ENCODE assay signal across 9 cellular contexts in the genomic region with DNA sequence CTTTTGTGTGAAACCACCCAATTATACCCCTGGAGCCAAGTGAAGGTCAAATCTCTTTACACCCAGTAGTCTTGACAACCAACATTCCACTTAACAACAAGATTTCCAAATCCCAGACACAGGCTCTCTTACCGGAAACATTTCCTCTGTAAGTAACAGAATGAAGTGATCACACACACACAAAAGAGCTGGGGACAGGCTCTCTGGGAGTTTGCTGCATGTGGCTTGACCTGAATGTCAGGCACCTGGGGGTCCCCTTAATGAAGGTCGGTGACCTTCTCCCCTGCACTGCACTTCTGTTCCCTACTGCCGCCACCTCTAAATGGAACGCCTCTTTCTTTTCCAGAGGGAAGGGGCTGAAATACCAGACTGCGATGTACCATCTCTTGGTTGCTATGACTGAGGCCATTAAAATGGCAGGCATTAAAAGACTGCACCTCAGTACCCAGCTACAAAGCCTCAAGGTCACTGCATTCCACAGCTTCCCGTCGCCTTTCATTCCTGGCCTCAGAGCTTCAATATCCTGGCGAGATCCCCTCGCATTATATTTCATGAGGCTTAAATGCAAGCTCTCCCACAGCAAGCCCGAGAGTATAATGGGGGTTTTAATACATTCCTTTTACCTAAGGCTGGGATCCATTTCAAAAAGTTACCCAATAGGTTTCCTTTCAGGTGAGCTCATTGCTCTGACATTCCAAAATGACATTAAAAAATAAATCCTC.
DNase-seq lines count a peak whose midpoint lies in the region; ATAC-seq and TF ChIP-seq lines count a peak whose summit lies in the region.
"Had no signal": no experiment of that assay in that cellular context is flagged by ENCODE, and none has a peak within 500 bp of the region (broad histone marks: within the 10 kb centered on the region; RNA-seq: fewer than 3 reads in every experiment).

No MANE protein-coding gene starts in this region.

- DNase-seq in SJSA1 (ENCODE audit: low read depth in 1 of 2, low spot score in 2 of 2) (peak in 1 of 2 experiments; percentile 33), fibroblast of peridontal ligament (ENCODE audit: extremely low read depth) (peak; percentile 74), transverse colon (no peak), foreskin keratinocyte (no peak)
- DNase-seq in effector memory CD4-positive, alpha-beta T cell: no peak
- DNase-seq: DMS79 treated with DMSO at 0.1 percent for 48 hours, NCI-H69 had no signal

- H3K4me1 ChIP-seq in SJSA1 (replicated peaks): peaks cover 39% of the 10 kb centered on the region
- H3K4me1 ChIP-seq in muscle layer of duodenum (ENCODE audit: control insufficient read depth in 1 of 2, insufficient read depth in 2 of 2, low read length in 2 of 2): peaks cover 18 to 19% of the 10 kb centered on the region in 2 donors
- peaks cover 5 to 46% (median 19%) of the 10 kb centered on the region in 4 donors for H3K4me1 ChIP-seq in transverse colon
- H3K4me1 ChIP-seq in foreskin keratinocyte: no peaks in the 10 kb centered on the region
- H3K4me1 ChIP-seq in effector memory CD4-positive, alpha-beta T cell (ENCODE audit: control insufficient read depth, insufficient read depth, low read length, poor library complexity, severe bottlenecking): no peaks in the 10 kb centered on the region

- no peaks in the 10 kb centered on the region for H3K9me3 ChIP-seq in SJSA1 (replicated peaks)
- H3K9me3 ChIP-seq in muscle layer of duodenum (ENCODE audit: control insufficient read depth in 1 of 2, low read length in 2 of 2): no peaks in the 10 kb centered on the region
- H3K9me3 ChIP-seq in transverse colon: no peaks in the 10 kb centered on the region
- H3K9me3 ChIP-seq in effector memory CD4-positive, alpha-beta T cell (ENCODE audit: control insufficient read depth, low read length): no peaks in the 10 kb centered on the region

- WGBS in transverse colon (ENCODE audit: low coverage in 1 of 2), 2 donors: 75 to 89% methylated on average over 6 to 10 of the region's 10 CpGs

- in situ Hi-C loops in transverse colon (cut with MboI; ENCODE audit: low pct_ligation_motif_present in 1 of 4, low pct_unique_long_range_greater_than_20kb in 1 of 4, low sequenced_read_pairs in 3 of 4): no loop called here

- no peak for TF ChIP-seq POLR2A in transverse colon (IDR thresholded peaks at IDR 0.05)

- H3K27me3 ChIP-seq in SJSA1 (replicated peaks): no peaks in the 10 kb centered on the region
- H3K27me3 ChIP-seq in muscle layer of duodenum (ENCODE audit: low read depth, low read length): no peaks in the 10 kb centered on the region
- no peaks in the 10 kb centered on the region for H3K27me3 ChIP-seq in transverse colon
- H3K27me3 ChIP-seq in foreskin keratinocyte: no peaks in the 10 kb centered on the region
- no peaks in the 10 kb centered on the region for H3K27me3 ChIP-seq in effector memory CD4-positive, alpha-beta T cell (replicated peaks; ENCODE audit: control insufficient read depth, insufficient read depth, low read length, poor library complexity, severe bottlenecking)

- H3K4me3 ChIP-seq in SJSA1: no peak overlapping the region
- H3K4me3 ChIP-seq in muscle layer of duodenum (ENCODE audit: low read depth in 1 of 2, low read length in 2 of 2): no peak overlapping the region
- no peak overlapping the region for H3K4me3 ChIP-seq in transverse colon
- no peak overlapping the region for H3K4me3 ChIP-seq in effector memory CD4-positive, alpha-beta T cell (ENCODE audit: insufficient read depth, low read depth, low read length, poor library complexity, severe bottlenecking)

- no peak for TF ChIP-seq CTCF in transverse colon (IDR thresholded peaks at IDR 0.05)
- no peak for TF ChIP-seq CTCF in foreskin keratinocyte (conservative IDR thresholded peaks at IDR 0.05)

- ATAC-seq in foreskin keratinocyte (no peak), HG03432 (IDR thresholded peaks at IDR 0.05; ENCODE audit: unreplicated experiment) (no peak)

- H3K36me3 ChIP-seq in SJSA1: peaks cover 22% of the 10 kb centered on the region; the same call in 1 of the 2 replicates
- peaks cover 14 to 27% of the 10 kb centered on the region in 2 donors for H3K36me3 ChIP-seq in muscle layer of duodenum (ENCODE audit: control insufficient read depth in 1 of 2, insufficient read depth in 2 of 2, low read length in 2 of 2)
- peaks cover 0 to 9% (median 2%) of the 10 kb centered on the region in 4 donors for H3K36me3 ChIP-seq in transverse colon
- no peaks in the 10 kb centered on the region for H3K36me3 ChIP-seq in effector memory CD4-positive, alpha-beta T cell (ENCODE audit: control insufficient read depth, insufficient read depth, low read length)

- TF ChIP-seq EP300 in transverse colon (IDR thresholded peaks at IDR 0.05; ENCODE audit: low read depth): no peak

- H3K27ac ChIP-seq in SJSA1: peak overlapping the region; percentile 54
- H3K27ac ChIP-seq in muscle layer of duodenum (ENCODE audit: low read length): peak overlapping the region; percentile 67
- H3K27ac ChIP-seq in transverse colon: peak overlapping the region; percentile 45 to 71 (median 65)
- H3K27ac ChIP-seq in foreskin keratinocyte: no peak overlapping the region
- H3K27ac ChIP-seq in effector memory CD4-positive, alpha-beta T cell (ENCODE audit: insufficient read depth, low read length, poor library complexity, severe bottlenecking): no peak overlapping the region

- intact Hi-C loops in transverse colon (cut with DNase I; ENCODE audit: low total_unique reads): no loop called here

Comparison
In these comparisons a context has a peak if more than half of its experiments do, and no peak if none do; other contexts are left out.
1. H3K27ac ChIP-seq: peak in SJSA1 (single experiment), muscle layer of duodenum (single experiment) and transverse colon (4 of 4); none in foreskin keratinocyte (single experiment) and effector memory CD4-positive, alpha-beta T cell (single experiment).